Comparison of ENCODE assay signal across 9 cellular contexts in the genomic region with DNA sequence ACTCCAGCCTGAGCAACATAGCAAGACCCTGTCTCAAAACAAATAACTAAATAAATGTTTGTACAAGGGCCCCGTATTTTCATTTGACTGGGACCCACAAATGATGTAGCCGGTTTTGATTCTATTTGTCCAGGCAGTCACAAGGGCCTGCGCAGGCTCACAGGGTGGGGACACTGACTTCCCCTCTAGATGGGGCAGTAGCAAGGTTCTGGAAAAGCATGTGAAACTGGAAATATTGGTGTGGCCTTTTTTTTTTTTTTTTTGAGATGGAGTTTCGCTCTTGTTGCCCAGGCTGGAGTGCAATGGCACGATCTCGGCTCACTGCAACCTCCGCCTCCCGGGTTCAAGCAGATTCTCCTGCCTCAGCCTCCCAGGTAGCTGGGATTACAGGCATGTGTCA. TPM values are rescaled to one million over a fixed set of nuclear protein-coding genes. Genes with fewer than 3 reads are reported as not detected.
"Had no signal": no experiment of that assay in that cellular context is flagged by ENCODE, and none has a peak within 500 bp of the region (broad histone marks: within the 10 kb centered on the region; RNA-seq: fewer than 3 reads in every experiment).

No MANE protein-coding gene starts in this region.

RNA-seq across cellular contexts. Expression of gene MARVELD3, which starts 11.0 kb away (rescaled TPM):
- total RNA-seq: OCI-LY7, Right ventricle myocardium inferior, Right ventricle myocardium superior, RPMI7951, SJSA1 had no signal
- polyA plus RNA-seq: SK-N-SH had no signal

RNA-seq across cellular contexts. Expression of gene TAT, which starts 38.1 kb away (rescaled TPM):
- total RNA-seq: OCI-LY7, PC-3, Right ventricle myocardium inferior, RPMI7951, SJCRH30, SJSA1, SK-MEL-5 had no signal
- polyA plus RNA-seq: SK-N-SH had no signal
